In genomic region chr1:32250893-32251716, GRCh38 we compare ENCODE assay signal across 1 cellular context.
TF ChIP-seq lines count a peak whose summit lies in the region.

Gene LCK, plus strand, starts transcription at chr1:32251265. Its CDS starts 23,065 bp downstream, at chr1:32274330.

TF ChIP-seq in GM12878, 131 proteins besides CTCF, POLR2A, EP300 and RAD21 (continued from another document and continues in another):
- peak; percentile 87 for TF ChIP-seq ZNF687 (IDR thresholded peaks at IDR 0.05)
- TF ChIP-seq SMAD5 (IDR thresholded peaks at IDR 0.05; ENCODE audit: low read depth), result peak; percentile 84
- no peak for TF ChIP-seq RBBP5 (conservative IDR thresholded peaks at IDR 0.05)
- no peak for TF ChIP-seq STAT1 (conservative IDR thresholded peaks at IDR 0.05)
- TF ChIP-seq ETV6 (conservative IDR thresholded peaks at IDR 0.05 in 1 of 2, IDR thresholded peaks at IDR 0.05 in 1 of 2; ENCODE audit: borderline replicate concordance in 1 of 2, low read depth in 1 of 2), result peak in 1 of 2 experiments; percentile 34; a peak in 2 of 4 replicates
- no peak for TF ChIP-seq PAX8 (IDR thresholded peaks at IDR 0.05)
- no peak for TF ChIP-seq ZNF24 (IDR thresholded peaks at IDR 0.05)
- TF ChIP-seq NRF1 (conservative IDR thresholded peaks at IDR 0.05; ENCODE audit: low read depth, low read length), result no peak
- TF ChIP-seq RCOR1 (conservative IDR thresholded peaks at IDR 0.05; ENCODE audit: low read depth, low read length), result no peak
- peak in 1 of 2 experiments; percentile 20; a peak in 1 of 4 replicates for TF ChIP-seq IKZF2 (IDR thresholded peaks at IDR 0.05)
- TF ChIP-seq SMARCA5 (IDR thresholded peaks at IDR 0.05), result no peak
- no peak for TF ChIP-seq CEBPB (IDR thresholded peaks at IDR 0.05; ENCODE audit: borderline replicate concordance in 1 of 2, low read depth in 2 of 2, low read length in 2 of 2)
- TF ChIP-seq TCF12 (IDR thresholded peaks at IDR 0.05; ENCODE audit: low read depth, low read length), result peak; percentile 78; the same call in 1 of the 2 replicates
- TF ChIP-seq MTA3 (IDR thresholded peaks at IDR 0.05; ENCODE audit: borderline replicate concordance, low read length), result no peak
- TF ChIP-seq CHD2 (IDR thresholded peaks at IDR 0.05; ENCODE audit: borderline replicate concordance, low read depth, low read length), result 0 out of 2 replicates have a peak, but pooled peaks have one; percentile 11
- no peak for TF ChIP-seq RB1 (IDR thresholded peaks at IDR 0.05; ENCODE audit: borderline replicate concordance)
- peak; percentile 5; the same call in 1 of the 2 replicates for TF ChIP-seq ZNF592 (IDR thresholded peaks at IDR 0.05)
- TF ChIP-seq MYC (IDR thresholded peaks at IDR 0.05; ENCODE audit: insufficient read depth, insufficient read length, insufficient replicate concordance, low read length, severe bottlenecking), result peak; percentile 32
- peak; percentile 69; the same call in 1 of the 2 replicates for TF ChIP-seq HDGF (IDR thresholded peaks at IDR 0.05)
- TF ChIP-seq TARDBP (IDR thresholded peaks at IDR 0.05; ENCODE audit: borderline replicate concordance), result no peak
- TF ChIP-seq MEF2B (IDR thresholded peaks at IDR 0.05; ENCODE audit: partially characterized antibody, poor library complexity, severe bottlenecking), result peak; percentile 48
- peak; percentile 86 for TF ChIP-seq POLR2AphosphoS5 (IDR thresholded peaks at IDR 0.05; ENCODE audit: low read length)
- TF ChIP-seq GABPA (IDR thresholded peaks at IDR 0.05; ENCODE audit: low read depth), result no peak
- no peak for TF ChIP-seq ZBTB33 (IDR thresholded peaks at IDR 0.05)
- peak; percentile 44; the same call in 1 of the 2 replicates for TF ChIP-seq PRDM15 (CRISPR knock-in tag; IDR thresholded peaks at IDR 0.05)
- TF ChIP-seq YBX1 (IDR thresholded peaks at IDR 0.05), result no peak
- TF ChIP-seq E2F4 (IDR thresholded peaks at IDR 0.05; ENCODE audit: low read depth, low read length), result no peak
- no peak for TF ChIP-seq ZBTB11 (CRISPR knock-in tag; IDR thresholded peaks at IDR 0.05)
- TF ChIP-seq SMAD1 (IDR thresholded peaks at IDR 0.05; ENCODE audit: low read depth, partially characterized antibody), result no peak
- peak; percentile 19; the same call in 1 of the 2 replicates for TF ChIP-seq RELB (IDR thresholded peaks at IDR 0.05; ENCODE audit: low read depth)
- no peak for TF ChIP-seq MTA2 (IDR thresholded peaks at IDR 0.05; ENCODE audit: low read depth)
- TF ChIP-seq TCF3 (IDR thresholded peaks at IDR 0.05; ENCODE audit: borderline replicate concordance, insufficient read depth, low read depth, low read length), result peak; percentile 92
- TF ChIP-seq CREM (IDR thresholded peaks at IDR 0.05; ENCODE audit: low read depth), result peak; percentile 25; the same call in 1 of the 2 replicates
- TF ChIP-seq IRF3 (IDR thresholded peaks at IDR 0.05), result no peak
- no peak for TF ChIP-seq USF2 (IDR thresholded peaks at IDR 0.05; ENCODE audit: borderline replicate concordance, low read depth, low read length)
- no peak for TF ChIP-seq LARP7 (IDR thresholded peaks at IDR 0.05)
